In the genomic region with DNA sequence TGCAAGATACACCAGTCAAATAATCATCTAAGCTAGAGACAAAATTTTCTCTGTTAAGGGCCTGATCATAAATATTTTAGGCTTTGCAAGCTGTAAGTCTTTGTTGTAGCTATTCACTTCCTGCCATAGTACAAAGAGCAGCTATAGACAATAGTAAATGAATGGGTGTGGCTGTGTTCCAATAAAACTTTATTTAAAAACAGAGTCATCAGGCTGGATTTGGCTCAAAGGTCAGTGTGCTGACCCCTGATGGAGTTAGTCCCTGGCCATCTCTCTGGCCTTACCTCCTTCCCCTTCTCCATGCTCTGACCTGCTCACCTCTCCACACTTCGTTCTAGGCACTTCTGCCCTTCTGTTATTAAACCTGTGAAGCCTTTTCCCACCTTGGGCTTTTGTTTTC, we compare ENCODE assay signal across 9 cellular contexts.
"Had no signal": no experiment of that assay in that cellular context is flagged by ENCODE, and none has a peak within 500 bp of the region (broad histone marks: within the 10 kb centered on the region; RNA-seq: fewer than 3 reads in every experiment).

No MANE protein-coding gene starts in this region.

- H3K9ac ChIP-seq: KMS-11 had no signal

- DNase-seq: H9, HCEC 1CT, IMR-90, KBM-7 had no signal

- FAIRE-seq: H1, H54 had no signal

- ATAC-seq: GM23338 had no signal

- H3K4me3 ChIP-seq: GM23338 had no signal

- H3K4me2 ChIP-seq: GM23338, KMS-11 had no signal

- H3K27ac ChIP-seq: HL-60, KMS-11 had no signal
